Comparison of ENCODE assay signal across 10 cellular contexts in the genomic region with DNA sequence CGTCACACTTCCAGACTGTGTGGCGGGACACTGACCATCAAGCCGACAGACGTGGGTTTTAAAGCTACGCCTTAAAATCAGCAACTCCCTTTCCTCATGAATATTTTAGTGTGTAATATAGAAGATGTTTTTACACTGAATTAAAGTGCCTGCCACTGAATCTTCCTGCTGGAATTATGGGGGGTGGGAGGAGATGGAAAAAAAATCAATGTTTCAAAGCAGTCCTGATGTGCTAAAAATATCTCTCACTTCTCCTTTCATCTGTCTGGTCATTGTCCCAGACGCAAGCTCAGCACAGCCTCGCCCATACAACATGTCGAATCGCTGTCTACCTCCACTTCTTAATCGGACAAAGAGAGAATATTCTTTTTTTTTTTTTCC.
DNase-seq lines count a peak whose midpoint lies in the region; ATAC-seq and TF ChIP-seq lines count a peak whose summit lies in the region.
"Had no signal": no experiment of that assay in that cellular context is flagged by ENCODE, and none has a peak within 500 bp of the region (broad histone marks: within the 10 kb centered on the region; RNA-seq: fewer than 3 reads in every experiment).

No MANE protein-coding gene starts in this region.

- no peaks in the 10 kb centered on the region for H3K27me3 ChIP-seq in body of pancreas

- H3K4me1 Mint-ChIP-seq in IgD-negative memory B cell = peaks cover 58 to 81% (median 70%) of the 10 kb centered on the region in 3 donors
- peaks cover 20% of the 10 kb centered on the region for H3K4me1 Mint-ChIP-seq in nephron

- H3K4me3 Mint-ChIP-seq in IgD-negative memory B cell (peak overlapping the region in 3 of 4 donors; percentile 53 to 85 (median 77)), nephron (peak overlapping the region in 1 of 3 experiments; percentile 14)

- TF ChIP-seq CTCF in C4-2B (conservative IDR thresholded peaks at IDR 0.05) (no peak), body of pancreas (IDR thresholded peaks at IDR 0.05) (no peak), nephron (IDR thresholded peaks at IDR 0.05; ENCODE audit: unreplicated experiment in 3 of 3) (no peak)

- H3K36me3 Mint-ChIP-seq in IgD-negative memory B cell = peaks cover 4% of the 10 kb centered on the region
- H3K36me3 Mint-ChIP-seq in nephron (ENCODE audit: low read depth) = peaks cover 5% of the 10 kb centered on the region

- H3K27me3 Mint-ChIP-seq in IgD-negative memory B cell (no peaks in the 10 kb centered on the region), nephron (ENCODE audit: low read depth) (peaks cover 10% of the 10 kb centered on the region)

- H3K9me3 Mint-ChIP-seq in IgD-negative memory B cell (no peaks in the 10 kb centered on the region), nephron (peaks cover 5% of the 10 kb centered on the region)

- no peak for ATAC-seq in body of pancreas

- H3K27ac Mint-ChIP-seq in IgD-negative memory B cell (peak overlapping the region; percentile 74 to 95 (median 92)), nephron (peak overlapping the region in 2 of 3 experiments; percentile 74 to 83)

- H3K9me3 ChIP-seq in body of pancreas = no peaks in the 10 kb centered on the region

- WGBS in body of pancreas, 2 donors = 66 to 69% methylated on average over 10 of the region's 10 CpGs

- intact Hi-C loops in body of pancreas (cut with DNase I) = no loop called here

- H3K27ac ChIP-seq in C4-2B (peak overlapping the region; percentile 3; the same call in 1 of the 2 replicates), body of pancreas (peak overlapping the region; percentile 64 to 74 (median 68))

- H3K36me3 ChIP-seq in body of pancreas (replicated peaks in 1 of 2; ENCODE audit: insufficient read depth in 1 of 2, low read depth in 2 of 2) = no peaks in the 10 kb centered on the region

- DNase-seq in body of pancreas (no peak), 8988T (no peak), dedifferentiated amniotic fluid mesenchymal stem cell (ENCODE audit: extremely low spot score) (no peak), putamen (ENCODE audit: low spot score) (no peak)
- no peak for DNase-seq in stimulated activated CD4-positive, alpha-beta T cell treated with anti-CD3 and anti-CD28 coated beads, Interleukin-1b, Interleukin-23, amount 100 ng/mL, for 48 hours
- DNase-seq: NCI-H1694, trophoblast cell had no signal

- TF ChIP-seq POLR2A in body of pancreas (IDR thresholded peaks at IDR 0.05) = no peak

- no peak overlapping the region for H3K4me3 ChIP-seq in body of pancreas

- peaks cover 92% of the 10 kb centered on the region for H3K4me1 ChIP-seq in body of pancreas
